ENCODE assay signal across 12 cellular contexts in genomic region chr11:64204080-64204440, GRCh38. TPM values are rescaled to one million over a fixed set of nuclear protein-coding genes. Genes with fewer than 3 reads are reported as not detected.
DNase-seq lines count a peak whose midpoint lies in the region; ATAC-seq and TF ChIP-seq lines count a peak whose summit lies in the region.
"Had no signal": no experiment of that assay in that cellular context is flagged by ENCODE, and none has a peak within 500 bp of the region (broad histone marks: within the 10 kb centered on the region; RNA-seq: fewer than 3 reads in every experiment).

No MANE protein-coding gene starts in this region.

- peaks cover 66% of the 10 kb centered on the region for H3K4me1 ChIP-seq in Karpas-422 (ENCODE audit: low read length)
- H3K4me1 ChIP-seq in mammary epithelial cell (ENCODE audit: insufficient read depth, low read length), result peaks cover 5% of the 10 kb centered on the region

- H3K27ac ChIP-seq in Karpas-422 (ENCODE audit: low read length) (peak overlapping the region; percentile 92; the same call in 1 of the 2 replicates), mammary epithelial cell (ENCODE audit: insufficient read depth, low read depth, low read length) (no peak overlapping the region)
- H3K27ac ChIP-seq: tibial artery had no signal

- intact Hi-C loops in activated CD4-positive, alpha-beta T cell treated with anti-CD3 and anti-CD28 coated beads for 36 hours (cut with DNase I, micrococcal nuclease), result loop anchor here (1.0 kb wide), 2 partner anchors 46 to 100 kb away; no protein-coding TSS in a partner anchor
- intact Hi-C loops in mammary epithelial cell (cut with micrococcal nuclease), result loop anchor here (1.0 to 5.0 kb wide), 5 partner anchors 47 to 448 kb away; partner anchors contain the start of genes PLCB3 and RPS6KA4
- intact Hi-C loops in Right ventricle myocardium superior (cut with DNase I), result loop anchor here (5.0 kb wide), 1 partner anchor 98 kb away; the partner anchor contains the start of gene CATSPERZ

- no peak for DNase-seq in activated CD4-positive, alpha-beta T cell treated with anti-CD3 and anti-CD28 coated beads for 36 hours
- no peak for DNase-seq in activated CD4-positive, alpha-beta T cell treated with anti-CD3 and anti-CD28 coated beads, Interleukin-2, amount 50 U/mL, for 4 hours
- DNase-seq in Karpas-422 (no peak), mammary epithelial cell (no peak), osteocyte (ENCODE audit: extremely low spot score, unreplicated experiment) (no peak), Right ventricle myocardium superior (no peak)
- no peak for DNase-seq in activated effector memory CD4-positive, alpha-beta T cell treated with anti-CD3 and anti-CD28 coated beads, Interleukin-2, amount 50 U/mL, for 16 hours
- DNase-seq in activated effector memory CD4-positive, alpha-beta T cell treated with Interleukin-2 at 50 U/mL for 16 hours, result no peak

- H3K9me3 ChIP-seq in Karpas-422 (ENCODE audit: low read length) (no peaks in the 10 kb centered on the region), mammary epithelial cell (replicated peaks; ENCODE audit: insufficient read depth, low read length) (no peaks in the 10 kb centered on the region)
- H3K9me3 ChIP-seq: spleen, tibial artery had no signal

- H3K9me2 ChIP-seq in Karpas-422 (replicated peaks; ENCODE audit: insufficient read depth, low read length), result no peaks in the 10 kb centered on the region

- H3K36me3 Mint-ChIP-seq in activated CD4-positive, alpha-beta T cell treated with anti-CD3 and anti-CD28 coated beads for 36 hours (ENCODE audit: low read depth), result peaks cover 78% of the 10 kb centered on the region
- peaks cover 38% of the 10 kb centered on the region for H3K36me3 Mint-ChIP-seq in osteocyte (ENCODE audit: unreplicated experiment)

- dilution Hi-C loops in mammary epithelial cell (cut with HindIII; ENCODE audit: low sequenced_read_pairs), result loop anchor here (10.0 kb wide), 1 partner anchor 251 kb away; no protein-coding TSS in a partner anchor

- H2AFZ ChIP-seq in Karpas-422 (ENCODE audit: low read length), result no peak overlapping the region
- H2AFZ ChIP-seq in mammary epithelial cell (ENCODE audit: low read depth, low read length), result no peak overlapping the region

- WGBS in mammary epithelial cell (ENCODE audit: low coverage, missing lambda C conversion rate), result 67% methylated on average over 11 of the region's 16 CpGs

- H3K4me1 Mint-ChIP-seq in activated CD4-positive, alpha-beta T cell treated with anti-CD3 and anti-CD28 coated beads for 36 hours, result peaks cover 38% of the 10 kb centered on the region
- peaks cover 17% of the 10 kb centered on the region for H3K4me1 Mint-ChIP-seq in osteocyte (ENCODE audit: unreplicated experiment)

- no peaks in the 10 kb centered on the region for H3K9me3 Mint-ChIP-seq in activated CD4-positive, alpha-beta T cell treated with anti-CD3 and anti-CD28 coated beads for 36 hours (ENCODE audit: low read depth)
- no peaks in the 10 kb centered on the region for H3K9me3 Mint-ChIP-seq in osteocyte (ENCODE audit: unreplicated experiment)
- H3K9me3 Mint-ChIP-seq: activated B cell treated with CpG ODN at 0.5 μM for 24 hours; activated T-helper 2 cell treated with anti-CD3 and anti-CD28 coated beads, Interferon-gamma antibody, Interleukin-2, Interleukin-4, amounts not matched to agents 10 μg/mL and 5 μg/mL and 100 μg/mL, durations not matched to agents 14 hours and 24 hours and 36 hours had no signal

- BruUV-seq in mammary epithelial cell (replicated peaks; lab: Mats Ljungman, UMichigan), result TSS peak; percentile 91

- H3K36me3 ChIP-seq in Karpas-422 (ENCODE audit: insufficient read depth, low read length) (peaks cover 36% of the 10 kb centered on the region; the same call in 1 of the 2 replicates), mammary epithelial cell (ENCODE audit: insufficient read depth, low read length) (peaks cover 26% of the 10 kb centered on the region)

- no peak overlapping the region for H3K4me3 Mint-ChIP-seq in activated CD4-positive, alpha-beta T cell treated with anti-CD3 and anti-CD28 coated beads for 36 hours
- H3K4me3 Mint-ChIP-seq in osteocyte (ENCODE audit: unreplicated experiment), result no peak overlapping the region

- H3K27ac Mint-ChIP-seq in activated CD4-positive, alpha-beta T cell treated with anti-CD3 and anti-CD28 coated beads for 36 hours, result peak overlapping the region; percentile 79
- peak overlapping the region; percentile 79 for H3K27ac Mint-ChIP-seq in osteocyte (ENCODE audit: unreplicated experiment)

- CTCF ChIA-PET in activated CD4-positive, alpha-beta T cell treated with anti-CD3 and anti-CD28 coated beads for 36 hours (lab: Charles Lee), result interaction anchor here (0.7 to 7.3 kb wide), 26 partner anchors 10 to 658 kb away, joined by 3 to 111 read pairs (median 5); partner anchors contain the start of genes BAD, CATSPERZ, ESRRA and FKBP2
- CTCF ChIA-PET in mammary epithelial cell (lab: Charles Lee; ENCODE audit: low non-redundant PET), result interaction anchor here (0.5 to 1.1 kb wide), 8 partner anchors 22 to 242 kb away, joined by 3 to 31 read pairs (median 5); partner anchors contain the start of genes NUDT22 and TRPT1

- no peak for TF ChIP-seq CTCF in mammary epithelial cell (conservative IDR thresholded peaks at IDR 0.05 in 1 of 2, IDR thresholded peaks at IDR 0.05 in 1 of 2; ENCODE audit: extremely low read depth in 1 of 2, insufficient read depth in 1 of 2, low read depth in 1 of 2, low read length in 2 of 2)
- TF ChIP-seq CTCF in osteocyte (IDR thresholded peaks at IDR 0.05), result no peak

- POLR2A ChIA-PET in activated CD4-positive, alpha-beta T cell treated with anti-CD3 and anti-CD28 coated beads for 36 hours (lab: Charles Lee), result interaction anchor here (0.7 to 1.7 kb wide), 5 partner anchors 16 to 114 kb away, joined by 3 to 9 read pairs (median 4); partner anchors contain the start of genes PRDX5 and STIP1

- peaks cover 18% of the 10 kb centered on the region; the same call in 1 of the 2 replicates for H3K79me2 ChIP-seq in Karpas-422 (ENCODE audit: low read length)
- peaks cover 2% of the 10 kb centered on the region for H3K79me2 ChIP-seq in mammary epithelial cell (ENCODE audit: insufficient read depth, low read length)

- no peaks in the 10 kb centered on the region for H3K27me3 Mint-ChIP-seq in activated CD4-positive, alpha-beta T cell treated with anti-CD3 and anti-CD28 coated beads for 36 hours
- no peaks in the 10 kb centered on the region for H3K27me3 Mint-ChIP-seq in osteocyte (ENCODE audit: unreplicated experiment)
- H3K27me3 Mint-ChIP-seq: activated B cell treated with CpG ODN at 0.5 μM for 24 hours had no signal

- no peak overlapping the region for H3K4me3 ChIP-seq in Karpas-422 (ENCODE audit: low read length)
- no peak overlapping the region for H3K4me3 ChIP-seq in mammary epithelial cell (replicated peaks in 1 of 3; ENCODE audit: insufficient read depth in 1 of 3, low read depth in 2 of 3, low read length in 3 of 3)
- H3K4me3 ChIP-seq: tibial artery had no signal

- H3K4me2 ChIP-seq in Karpas-422 (ENCODE audit: low read depth, low read length, poor library complexity, severe bottlenecking) (peak overlapping the region; percentile 90), mammary epithelial cell (ENCODE audit: insufficient read depth, low read depth, low read length) (no peak overlapping the region)

- in situ Hi-C loops in mammary epithelial cell (cut with MboI; ENCODE audit: low sequenced_read_pairs in 2 of 2), result loop anchor here in 1 of 2 donors (5.0 kb wide), 1 partner anchor 98 kb away; the partner anchor contains the start of gene CATSPERZ

- H3K9ac ChIP-seq in Karpas-422 (ENCODE audit: low read length) (no peak overlapping the region), mammary epithelial cell (ENCODE audit: insufficient read depth, low read length) (no peak overlapping the region)

- H3K27me3 ChIP-seq in Karpas-422 (ENCODE audit: low read length) (no peaks in the 10 kb centered on the region), mammary epithelial cell (ENCODE audit: insufficient read depth, low read length) (no peaks in the 10 kb centered on the region)
- H3K27me3 ChIP-seq: spleen, tibial artery had no signal

- H4K20me1 ChIP-seq in Karpas-422 (ENCODE audit: insufficient read depth, low read depth, low read length) (peaks cover 5% of the 10 kb centered on the region; the same call in 1 of the 2 replicates), mammary epithelial cell (ENCODE audit: insufficient read depth, low read length) (no peaks in the 10 kb centered on the region)

- no peak for ATAC-seq in activated CD4-positive, alpha-beta T cell treated with anti-CD3 and anti-CD28 coated beads for 36 hours
- ATAC-seq in Right ventricle myocardium superior (ENCODE audit: poor library complexity), result no peak

RNA-seq across cellular contexts. Expression of gene FERMT3, which starts 2.5 kb away (rescaled TPM):
- 100 to 1,000 TPM; 182 to 184 TPM for total RNA-seq in activated CD4-positive, alpha-beta T cell treated with anti-CD3 and anti-CD28 coated beads for 36 hours
- total RNA-seq in Karpas-422 (2014; rRNA removed; shearing (Covaris generic); ENCODE audit: low replicate concordance), result 72.7 and 141 TPM in 2 replicates
- total RNA-seq in mammary epithelial cell (1 to 10 TPM; 1.5 to 1.9 TPM), osteocyte (0.94 and 1.4 TPM in 2 replicates), Right ventricle myocardium superior (6.0 TPM)
- 0.58 TPM for polyA plus RNA-seq in mammary epithelial cell
- not detected for polyA minus RNA-seq in mammary epithelial cell

RNA-seq across cellular contexts. Expression of gene STIP1, which starts 18.1 kb away (rescaled TPM):
- 100 to 1,000 TPM; 398 to 403 TPM for total RNA-seq in activated CD4-positive, alpha-beta T cell treated with anti-CD3 and anti-CD28 coated beads for 36 hours
- 101 and 199 TPM in 2 replicates for total RNA-seq in Karpas-422 (2014; rRNA removed; shearing (Covaris generic); ENCODE audit: low replicate concordance)
- total RNA-seq in mammary epithelial cell, result 100 to 1,000 TPM; 105 to 173 TPM
- 187 TPM for polyA plus RNA-seq in mammary epithelial cell
- 270 TPM for polyA minus RNA-seq in mammary epithelial cell
- total RNA-seq in osteocyte, result 109 and 115 TPM in 2 replicates
- 116 TPM for total RNA-seq in Right ventricle myocardium superior

RNA-seq across cellular contexts. Expression of gene TRPT1, which starts 21.9 kb away (rescaled TPM):
- 10 to 100 TPM; 23.9 to 27.1 TPM for total RNA-seq in activated CD4-positive, alpha-beta T cell treated with anti-CD3 and anti-CD28 coated beads for 36 hours
- total RNA-seq in Karpas-422 (2014; rRNA removed; shearing (Covaris generic); ENCODE audit: low replicate concordance), result 72.5 and 90.4 TPM in 2 replicates
- total RNA-seq in mammary epithelial cell (10 to 100 TPM; 21.5 to 36.0 TPM), osteocyte (39.2 and 39.7 TPM in 2 replicates), Right ventricle myocardium superior (79.8 TPM)
- polyA plus RNA-seq in mammary epithelial cell, result 37.2 TPM
- polyA minus RNA-seq in mammary epithelial cell, result 37.3 TPM

RNA-seq across cellular contexts. Expression of gene NUDT22, which starts 22.0 kb away (rescaled TPM):
- 10 to 100 TPM; 61.8 to 74.1 TPM for total RNA-seq in activated CD4-positive, alpha-beta T cell treated with anti-CD3 and anti-CD28 coated beads for 36 hours
- total RNA-seq in Karpas-422 (2014; rRNA removed; shearing (Covaris generic); ENCODE audit: low replicate concordance), result 70.0 and 114 TPM in 2 replicates
- total RNA-seq in mammary epithelial cell (10 to 100 TPM; 52.5 to 64.7 TPM), osteocyte (43.7 and 46.8 TPM in 2 replicates), Right ventricle myocardium superior (60.8 TPM)
- 37.2 TPM for polyA plus RNA-seq in mammary epithelial cell
- polyA minus RNA-seq in mammary epithelial cell, result 61.6 TPM

RNA-seq across cellular contexts. Expression of gene DNAJC4, which starts 26.3 kb away (rescaled TPM):
- total RNA-seq in activated CD4-positive, alpha-beta T cell treated with anti-CD3 and anti-CD28 coated beads for 36 hours, result 10 to 100 TPM; 21.9 to 23.1 TPM
- total RNA-seq in Karpas-422 (2014; rRNA removed; shearing (Covaris generic); ENCODE audit: low replicate concordance), result 32.0 and 51.0 TPM in 2 replicates
- total RNA-seq in mammary epithelial cell, result 10 to 100 TPM; 10.2 to 15.6 TPM
- polyA plus RNA-seq in mammary epithelial cell, result 10.9 TPM
- polyA minus RNA-seq in mammary epithelial cell, result 3.1 TPM
- 46.5 and 49.9 TPM in 2 replicates for total RNA-seq in osteocyte
- 58.0 TPM for total RNA-seq in Right ventricle myocardium superior

Comparison
In these comparisons a context has a peak if more than half of its experiments do, and no peak if none do; other contexts are left out.
1. RNA of gene FERMT3, which starts 2.5 kb away (total RNA-seq): 182 to 184 TPM in activated CD4-positive, alpha-beta T cell treated with anti-CD3 and anti-CD28 coated beads for 36 hours and 72.7 to 141 TPM in Karpas-422; 6.0 TPM in Right ventricle myocardium superior (single experiment), 1.5 to 1.9 TPM in mammary epithelial cell and 0.94 to 1.4 TPM in osteocyte; every median in the first group is over 10 times any median in the second.